ENCODE assay signal across 1 cellular context in genomic region chrX:106035064-106035463, GRCh38.
TF ChIP-seq lines count a peak whose summit lies in the region.

No MANE protein-coding gene starts in this region.

TF ChIP-seq in HCT116, 20 proteins besides CTCF, POLR2A, EP300 and RAD21 (continued from another document):
- no peak for TF ChIP-seq SRF (IDR thresholded peaks at IDR 0.05; ENCODE audit: low read depth)
- TF ChIP-seq SP1 (IDR thresholded peaks at IDR 0.05; ENCODE audit: low read depth), result no peak
- TF ChIP-seq EGR1 (IDR thresholded peaks at IDR 0.05; ENCODE audit: low read depth), result no peak
- TF ChIP-seq EZH2phosphoT487 (IDR thresholded peaks at IDR 0.05; ENCODE audit: borderline replicate concordance), result no peak
- TF ChIP-seq FOSL1 (IDR thresholded peaks at IDR 0.05; ENCODE audit: low read depth), result no peak
- no peak for TF ChIP-seq JUND (IDR thresholded peaks at IDR 0.05)
- no peak for TF ChIP-seq ELF1 (IDR thresholded peaks at IDR 0.05; ENCODE audit: borderline replicate concordance, low read depth)
- no peak for TF ChIP-seq ZBTB33 (IDR thresholded peaks at IDR 0.05; ENCODE audit: extremely low read depth, insufficient replicate concordance, low read length)
